ENCODE assay signal across 9 cellular contexts in genomic region chr11:45333023-45333422, GRCh38. TPM values are rescaled to one million over a fixed set of nuclear protein-coding genes. Genes with fewer than 3 reads are reported as not detected.
DNase-seq lines count a peak whose midpoint lies in the region; ATAC-seq, FAIRE-seq and TF ChIP-seq lines count a peak whose summit lies in the region.
"Had no signal": no experiment of that assay in that cellular context is flagged by ENCODE, and none has a peak within 500 bp of the region (broad histone marks: within the 10 kb centered on the region; RNA-seq: fewer than 3 reads in every experiment).

No MANE protein-coding gene starts in this region.

- H3K36me3 Mint-ChIP-seq in neural progenitor cell: no peaks in the 10 kb centered on the region

- H3K4me3 Mint-ChIP-seq in neural progenitor cell: no peak overlapping the region

- H3K36me3 ChIP-seq in Loucy (ENCODE audit: insufficient read depth, low read length) (no peaks in the 10 kb centered on the region), hepatocyte (replicated peaks; ENCODE audit: insufficient read depth, low read depth) (no peaks in the 10 kb centered on the region), thoracic aorta (no peaks in the 10 kb centered on the region), small intestine (ENCODE audit: control insufficient read depth in 2 of 2, insufficient read depth in 2 of 2, low read length in 2 of 2) (no peaks in the 10 kb centered on the region), neural progenitor cell (no peaks in the 10 kb centered on the region)

- no peak for FAIRE-seq in small intestine (lab: Jason Lieb, UNC)

- H3K27ac Mint-ChIP-seq in neural progenitor cell: no peak overlapping the region

- H3K4me3 ChIP-seq in Loucy (ENCODE audit: low read length, poor library complexity, severe bottlenecking): no peak overlapping the region
- H3K4me3 ChIP-seq in hepatocyte: no peak overlapping the region
- peak overlapping the region; percentile 45 for H3K4me3 ChIP-seq in thoracic aorta
- no peak overlapping the region for H3K4me3 ChIP-seq in small intestine (ENCODE audit: low read depth in 1 of 2, low read length in 2 of 2)
- H3K4me3 ChIP-seq in neural progenitor cell: no peak overlapping the region

- no peaks in the 10 kb centered on the region for H3K9me3 Mint-ChIP-seq in neural progenitor cell

- peak overlapping the region; percentile 25 for H3K27ac ChIP-seq in VCaP
- peak overlapping the region; percentile 69 for H3K27ac ChIP-seq in hepatocyte
- peak overlapping the region; percentile 60 to 70 for H3K27ac ChIP-seq in thoracic aorta
- peak overlapping the region in 1 of 2 donors; percentile 41 for H3K27ac ChIP-seq in small intestine (ENCODE audit: low read depth in 1 of 2, low read length in 1 of 2)
- no peak overlapping the region for H3K27ac ChIP-seq in neural progenitor cell

- peaks cover 3% of the 10 kb centered on the region for H3K4me1 Mint-ChIP-seq in neural progenitor cell

- H3K27me3 ChIP-seq in Loucy (ENCODE audit: insufficient read depth, low read length, poor library complexity, severe bottlenecking): no peaks in the 10 kb centered on the region
- H3K27me3 ChIP-seq in hepatocyte: no peaks in the 10 kb centered on the region
- no peaks in the 10 kb centered on the region for H3K27me3 ChIP-seq in thoracic aorta (replicated peaks; ENCODE audit: insufficient read depth)
- H3K27me3 ChIP-seq in small intestine (ENCODE audit: control insufficient read depth in 2 of 2, insufficient read depth in 2 of 2, low read length in 2 of 2): no peaks in the 10 kb centered on the region
- H3K27me3 ChIP-seq in neural progenitor cell: peaks cover 8% of the 10 kb centered on the region

- H3K27me3 Mint-ChIP-seq in neural progenitor cell (ENCODE audit: insufficient read depth, low read depth): peaks cover 8% of the 10 kb centered on the region

- WGBS in hepatocyte (ENCODE audit: low lambda C conversion rate, missing lambda C conversion rate): 49% methylated on average over 10 of the region's 10 CpGs
- WGBS in small intestine, 3 donors: 46 to 68% (median 60%) methylated on average over 10 of the region's 10 CpGs

- H3K9ac ChIP-seq in Loucy (ENCODE audit: low read depth, low read length, poor library complexity, severe bottlenecking): no peak overlapping the region
- H3K9ac ChIP-seq in neural progenitor cell: no peak overlapping the region

- H4K20me1 ChIP-seq in Loucy (ENCODE audit: insufficient read depth, low read length, poor library complexity, severe bottlenecking): no peaks in the 10 kb centered on the region
- H4K20me1 ChIP-seq in hepatocyte (ENCODE audit: insufficient read depth, poor library complexity, severe bottlenecking): no peaks in the 10 kb centered on the region
- H4K20me1 ChIP-seq in neural progenitor cell (ENCODE audit: low read depth): no peaks in the 10 kb centered on the region

- H3F3A ChIP-seq in Loucy (ENCODE audit: low read depth): no peaks in the 10 kb centered on the region
- H3F3A ChIP-seq in neural progenitor cell (ENCODE audit: low read depth): no peaks in the 10 kb centered on the region

- ATAC-seq in thoracic aorta (ENCODE audit: insufficient number of reproducible peaks, low FRiP score, low read depth): peak; percentile 33

- no peaks in the 10 kb centered on the region for H3K9me3 ChIP-seq in Loucy (ENCODE audit: insufficient read depth, low read depth, low read length)
- H3K9me3 ChIP-seq in hepatocyte (ENCODE audit: low read depth): no peaks in the 10 kb centered on the region
- H3K9me3 ChIP-seq in thoracic aorta: no peaks in the 10 kb centered on the region
- H3K9me3 ChIP-seq in small intestine (ENCODE audit: control insufficient read depth, low read depth): no peaks in the 10 kb centered on the region
- H3K9me3 ChIP-seq in neural progenitor cell (ENCODE audit: low read depth): no peaks in the 10 kb centered on the region

- DNase-seq in hepatocyte (ENCODE audit: low spot score): no peak
- no peak for DNase-seq in thoracic aorta (ENCODE audit: low spot score)
- no peak for DNase-seq in mucosa of gallbladder (ENCODE audit: low spot score)
- no peak for DNase-seq in amygdala (lab: John Stamatoyannopoulos, UW)
- DNase-seq in small intestine: no peak
- DNase-seq in neural progenitor cell (ENCODE audit: low spot score): no peak

- no peak for TF ChIP-seq CTCF in Loucy (conservative IDR thresholded peaks at IDR 0.05; ENCODE audit: low read length)
- no peak for TF ChIP-seq CTCF in VCaP (conservative IDR thresholded peaks at IDR 0.05)
- no peak for TF ChIP-seq CTCF in hepatocyte (IDR thresholded peaks at IDR 0.05; ENCODE audit: poor library complexity)
- TF ChIP-seq CTCF in thoracic aorta (IDR thresholded peaks at IDR 0.05): no peak
- no peak for TF ChIP-seq CTCF in neural progenitor cell (IDR thresholded peaks at IDR 0.05)

- H3K4me2 ChIP-seq in Loucy (ENCODE audit: low read depth, low read length, poor library complexity, severe bottlenecking) (no peak overlapping the region), hepatocyte (peak overlapping the region; percentile 52), neural progenitor cell (no peak overlapping the region)

- H3K9me2 ChIP-seq in Loucy (replicated peaks; ENCODE audit: low read depth, low read length) (no peaks in the 10 kb centered on the region), hepatocyte (replicated peaks; ENCODE audit: insufficient read depth) (no peaks in the 10 kb centered on the region)

- H2AFZ ChIP-seq in Loucy (ENCODE audit: low read length): peak overlapping the region; percentile 53
- no peak overlapping the region for H2AFZ ChIP-seq in hepatocyte
- no peak overlapping the region for H2AFZ ChIP-seq in neural progenitor cell (replicated peaks)

- H3K4me1 ChIP-seq in Loucy (ENCODE audit: insufficient read depth, low read length, poor library complexity, severe bottlenecking) (peaks cover 6% of the 10 kb centered on the region), hepatocyte (ENCODE audit: insufficient read depth) (no peaks in the 10 kb centered on the region), thoracic aorta (ENCODE audit: control insufficient read depth in 1 of 2, low read depth in 2 of 2) (peaks cover 3 to 13% of the 10 kb centered on the region in 2 donors), small intestine (ENCODE audit: control insufficient read depth in 2 of 2, insufficient read depth in 1 of 2, low read depth in 1 of 2, low read length in 1 of 2) (no peaks in the 10 kb centered on the region), neural progenitor cell (no peaks in the 10 kb centered on the region)

- H3K79me2 ChIP-seq in Loucy (ENCODE audit: insufficient read depth, low read length) (no peaks in the 10 kb centered on the region), hepatocyte (no peaks in the 10 kb centered on the region), neural progenitor cell (ENCODE audit: low read depth) (no peaks in the 10 kb centered on the region)

RNA-seq across cellular contexts. Expression of gene SYT13, which starts 46.9 kb away (rescaled TPM):
- total RNA-seq in hepatocyte (10.4 and 11.5 TPM in 2 replicates), thoracic aorta (not detected), mucosa of gallbladder (154 TPM), neural progenitor cell (ENCODE audit: low replicate concordance) (8.6 and 9.0 TPM in 2 replicates)
- polyA plus RNA-seq in hepatocyte (1.6 and 1.7 TPM in 2 replicates), small intestine (10 to 100 TPM in 1 of 3 donors, 1 to 10 TPM in 2; 2.0 to 22.5 (median 2.2) TPM)
- total RNA-seq: T-helper 2 cell treated with Interferon-gamma antibody and Interleukin-4, amounts not matched to agents 100 ng/mL and 5 ng/mL, for 36 hours had no signal

Comparison
In these comparisons a context has a peak if more than half of its experiments do, and no peak if none do; other contexts are left out.
1. RNA of gene SYT13, which starts 46.9 kb away (total RNA-seq): 154 TPM in mucosa of gallbladder (single experiment); 10.4 to 11.5 TPM in hepatocyte, 8.6 to 9.0 TPM in neural progenitor cell and not detected in thoracic aorta; every median in the first group is over 10 times any median in the second.